In the genomic region with DNA sequence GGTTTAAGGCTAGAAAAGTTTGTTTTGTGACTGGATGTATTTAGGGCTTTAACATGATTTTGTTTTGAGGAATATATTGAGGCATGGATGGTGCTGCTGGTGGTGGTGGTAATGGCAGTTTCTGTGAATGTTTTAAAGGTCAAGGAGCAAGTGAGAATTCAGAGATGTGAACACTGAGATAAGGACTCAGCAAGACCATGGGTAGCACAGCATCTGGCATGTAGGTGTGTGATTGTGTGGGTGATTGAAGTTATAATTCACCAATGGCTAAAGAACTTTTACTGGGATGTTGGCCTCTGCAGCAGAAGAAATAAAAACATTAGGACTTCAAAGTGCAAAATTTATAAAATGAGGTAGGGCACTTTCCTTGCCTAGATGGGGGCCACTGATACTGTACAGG, we compare ENCODE assay signal across 12 cellular contexts.
DNase-seq lines count a peak whose midpoint lies in the region; ATAC-seq and TF ChIP-seq lines count a peak whose summit lies in the region.
"Had no signal": no experiment of that assay in that cellular context is flagged by ENCODE, and none has a peak within 500 bp of the region (broad histone marks: within the 10 kb centered on the region; RNA-seq: fewer than 3 reads in every experiment).

No MANE protein-coding gene starts in this region.

- no peak overlapping the region for H3K4me3 ChIP-seq in CD8-positive, alpha-beta T cell (ENCODE audit: low read depth, low read length)
- no peak overlapping the region for H3K4me3 ChIP-seq in adrenal gland
- H3K4me3 ChIP-seq: cardiac muscle cell, tibial nerve had no signal

- no peak overlapping the region for H3K4me3 Mint-ChIP-seq in CD8-positive, alpha-beta T cell
- H3K4me3 Mint-ChIP-seq in effector memory CD8-positive, alpha-beta T cell, result peak overlapping the region in 1 of 2 donors; percentile 25
- H3K4me3 Mint-ChIP-seq in progenitor cell of endocrine pancreas (ENCODE audit: low read depth), result no peak overlapping the region

- CTCF ChIA-PET in CD8-positive, alpha-beta T cell (lab: Charles Lee), result interaction anchor here (1.2 to 7.1 kb wide), 5 partner anchors 12 to 172 kb away, joined by 3 to 71 read pairs (median 10); no protein-coding TSS in a partner anchor

- no peaks in the 10 kb centered on the region for H3K27me3 Mint-ChIP-seq in CD8-positive, alpha-beta T cell (ENCODE audit: low read depth)
- no peaks in the 10 kb centered on the region for H3K27me3 Mint-ChIP-seq in effector memory CD8-positive, alpha-beta T cell
- H3K27me3 Mint-ChIP-seq in progenitor cell of endocrine pancreas, result no peaks in the 10 kb centered on the region

- intact Hi-C loops in CD8-positive, alpha-beta T cell (cut with DNase I, micrococcal nuclease), result no loop called here
- intact Hi-C loops in adrenal gland (cut with DNase I), result no loop called here

- H3K36me3 ChIP-seq in CD8-positive, alpha-beta T cell (ENCODE audit: insufficient read depth, low read length), result no peaks in the 10 kb centered on the region
- peaks cover 0 to 4% of the 10 kb centered on the region in 2 donors for H3K36me3 ChIP-seq in adrenal gland (replicated peaks in 1 of 2)
- H3K36me3 ChIP-seq: cardiac muscle cell, tibial nerve had no signal

- peaks cover 22% of the 10 kb centered on the region for H3K4me1 ChIP-seq in CD8-positive, alpha-beta T cell (ENCODE audit: insufficient read depth, low read length)
- peaks cover 16 to 59% of the 10 kb centered on the region in 2 donors for H3K4me1 ChIP-seq in adrenal gland (replicated peaks in 1 of 2)

- peak overlapping the region; percentile 33 for H3K27ac Mint-ChIP-seq in CD8-positive, alpha-beta T cell
- peak overlapping the region; percentile 7 to 97 for H3K27ac Mint-ChIP-seq in effector memory CD8-positive, alpha-beta T cell
- peak overlapping the region; percentile 11 for H3K27ac Mint-ChIP-seq in progenitor cell of endocrine pancreas

- POLR2A ChIA-PET in CD8-positive, alpha-beta T cell (lab: Charles Lee), result interaction anchor here (1.0 kb wide), 1 partner anchor 10 kb away, joined by 3 read pairs; no protein-coding TSS in a partner anchor

- DNase-seq in CD8-positive, alpha-beta T cell, result no peak
- peak; percentile 24 for DNase-seq in NCI-H69 (lab: John Stamatoyannopoulos, UW)
- no peak for DNase-seq in effector memory CD8-positive, alpha-beta T cell
- no peak for DNase-seq in progenitor cell of endocrine pancreas (ENCODE audit: low spot score, unreplicated experiment)
- no peak for DNase-seq in NCI-H1417 treated with DMSO at 0.1 percent for 48 hours (lab: John Stamatoyannopoulos, UW)
- no peak for DNase-seq in AG08396 (ENCODE audit: low spot score)
- DNase-seq in adrenal gland, result no peak
- DNase-seq: kidney glomerular epithelial cell; stimulated activated CD4-positive, alpha-beta T cell treated with anti-CD3 and anti-CD28 coated beads, Interleukin-12 subunit alpha, Interleukin-12 subunit beta, amount 100 ng/mL, for 4 hours had no signal

- no peaks in the 10 kb centered on the region for H3K27me3 ChIP-seq in CD8-positive, alpha-beta T cell (ENCODE audit: insufficient read depth, low read length)
- H3K27me3 ChIP-seq in adrenal gland, result no peaks in the 10 kb centered on the region
- H3K27me3 ChIP-seq: cardiac muscle cell, tibial nerve had no signal

- no peaks in the 10 kb centered on the region for H3K9me3 ChIP-seq in CD8-positive, alpha-beta T cell (ENCODE audit: low read length)
- H3K9me3 ChIP-seq in adrenal gland (replicated peaks in 1 of 3), result no peaks in the 10 kb centered on the region
- H3K9me3 ChIP-seq: tibial nerve had no signal

- TF ChIP-seq CTCF in CD8-positive, alpha-beta T cell (IDR thresholded peaks at IDR 0.05), result no peak
- TF ChIP-seq CTCF in progenitor cell of endocrine pancreas (IDR thresholded peaks at IDR 0.05; ENCODE audit: unreplicated experiment), result no peak
- TF ChIP-seq CTCF in adrenal gland (IDR thresholded peaks at IDR 0.05), result no peak

- peaks cover 32% of the 10 kb centered on the region for H3K36me3 Mint-ChIP-seq in CD8-positive, alpha-beta T cell
- H3K36me3 Mint-ChIP-seq in effector memory CD8-positive, alpha-beta T cell (ENCODE audit: insufficient read depth), result peaks cover 12% of the 10 kb centered on the region
- H3K36me3 Mint-ChIP-seq in progenitor cell of endocrine pancreas (ENCODE audit: insufficient read depth), result no peaks in the 10 kb centered on the region

- no peaks in the 10 kb centered on the region for H3K9me3 Mint-ChIP-seq in CD8-positive, alpha-beta T cell
- H3K9me3 Mint-ChIP-seq in effector memory CD8-positive, alpha-beta T cell, result no peaks in the 10 kb centered on the region
- H3K9me3 Mint-ChIP-seq in progenitor cell of endocrine pancreas (ENCODE audit: low read depth), result no peaks in the 10 kb centered on the region

- peaks cover 79% of the 10 kb centered on the region for H3K4me1 Mint-ChIP-seq in CD8-positive, alpha-beta T cell (ENCODE audit: low read depth)
- H3K4me1 Mint-ChIP-seq in effector memory CD8-positive, alpha-beta T cell (ENCODE audit: low read depth in 2 of 2), result peaks cover 49 to 75% of the 10 kb centered on the region in 2 donors
- H3K4me1 Mint-ChIP-seq in progenitor cell of endocrine pancreas (ENCODE audit: low read depth), result peaks cover 39% of the 10 kb centered on the region

- TF ChIP-seq POLR2A in adrenal gland (IDR thresholded peaks at IDR 0.05), result no peak

- no peak overlapping the region for H3K27ac ChIP-seq in CD8-positive, alpha-beta T cell (ENCODE audit: low read depth, low read length)
- H3K27ac ChIP-seq in adrenal gland, result peak overlapping the region in 1 of 5 donors; percentile 53
- H3K27ac ChIP-seq: cardiac muscle cell had no signal

- no peak for ATAC-seq in CD8-positive, alpha-beta T cell
- no peak for ATAC-seq in effector memory CD8-positive, alpha-beta T cell (replicated peaks)
- no peak for ATAC-seq in HG02981 (IDR thresholded peaks at IDR 0.05; ENCODE audit: unreplicated experiment)
